In the genomic region with DNA sequence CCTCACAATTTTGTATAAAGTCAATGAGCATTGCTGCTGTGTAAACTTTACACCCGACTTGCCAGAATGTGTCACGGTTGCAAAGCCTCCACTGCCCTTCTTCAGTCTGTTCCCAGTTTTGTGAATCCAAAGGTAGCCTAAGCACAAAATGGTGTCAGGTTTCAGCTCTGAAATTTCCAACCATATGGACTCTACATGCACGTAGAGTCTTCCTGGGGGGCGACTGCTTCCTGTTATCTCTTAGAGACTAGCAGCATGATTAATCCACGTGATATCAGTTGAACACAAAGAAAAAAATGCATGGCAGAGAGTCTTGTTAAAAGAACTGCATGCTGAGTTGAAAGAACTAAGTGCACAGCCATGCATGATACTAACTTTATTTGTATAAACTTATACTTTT, we compare ENCODE assay signal across 21 cellular contexts.
A peak's percentile ranks its signal among the peaks of the same experiment; 100 is the strongest.
DNase-seq lines count a peak whose midpoint lies in the region; ATAC-seq, FAIRE-seq and TF ChIP-seq lines count a peak whose summit lies in the region.
"Had no signal": no experiment of that assay in that cellular context is flagged by ENCODE, and none has a peak within 500 bp of the region (broad histone marks: within the 10 kb centered on the region; RNA-seq: fewer than 3 reads in every experiment).

No MANE protein-coding gene starts in this region.

- H3K4me1 Mint-ChIP-seq in naive thymus-derived CD4-positive, alpha-beta T cell = peaks cover 0 to 32% (median 24%) of the 10 kb centered on the region in 7 donors

- peak overlapping the region; percentile 16 for H3K27ac ChIP-seq in OCI-LY1 (ENCODE audit: low read depth, low read length, poor library complexity, severe bottlenecking)
- H3K27ac ChIP-seq in naive thymus-derived CD4-positive, alpha-beta T cell (ENCODE audit: low read depth, low read length) = no peak overlapping the region
- H3K27ac ChIP-seq: dorsolateral prefrontal cortex, esophagus muscularis mucosa, stomach had no signal

- H3K27me3 Mint-ChIP-seq in naive thymus-derived CD4-positive, alpha-beta T cell = no peaks in the 10 kb centered on the region
- H3K27me3 Mint-ChIP-seq: activated naive CD8-positive, alpha-beta T cell treated with anti-CD3 and anti-CD28 coated beads, Interleukin-2, amount 50 U/mL, for 24 hours had no signal

- no peaks in the 10 kb centered on the region for H4K20me1 ChIP-seq in OCI-LY1 (ENCODE audit: insufficient read depth, low read length)

- H3K4me2 ChIP-seq in OCI-LY1 (ENCODE audit: low read length) = peak overlapping the region; percentile 35; the same call in 1 of the 2 replicates

- CTCF ChIA-PET in naive thymus-derived CD4-positive, alpha-beta T cell (lab: Charles Lee) = no interaction called here

- POLR2A ChIA-PET in naive thymus-derived CD4-positive, alpha-beta T cell (lab: Charles Lee) = interaction anchor here (0.8 to 1.7 kb wide), 3 partner anchors 17 to 34 kb away, joined by 4 to 5 read pairs (median 5); no protein-coding TSS in a partner anchor

- intact Hi-C loops in naive thymus-derived CD4-positive, alpha-beta T cell (cut with micrococcal nuclease) = loop anchor here in 1 of 2 donors (1.0 kb wide), 1 partner anchor 10 kb away; no protein-coding TSS in a partner anchor

- peaks cover 43% of the 10 kb centered on the region for H3K4me1 ChIP-seq in OCI-LY1 (ENCODE audit: insufficient read depth, low read length, severe bottlenecking)
- no peaks in the 10 kb centered on the region for H3K4me1 ChIP-seq in naive thymus-derived CD4-positive, alpha-beta T cell (ENCODE audit: control insufficient read depth in 2 of 2, insufficient read depth in 2 of 2, low read length in 2 of 2)
- H3K4me1 ChIP-seq: esophagus muscularis mucosa, stomach had no signal

- TF ChIP-seq CTCF in OCI-LY1 (IDR thresholded peaks at IDR 0.05; ENCODE audit: low read length) = no peak

- H3K27me3 ChIP-seq in OCI-LY1 (ENCODE audit: insufficient read depth, low read length) = no peaks in the 10 kb centered on the region
- no peaks in the 10 kb centered on the region for H3K27me3 ChIP-seq in naive thymus-derived CD4-positive, alpha-beta T cell (ENCODE audit: control insufficient read depth in 2 of 2, insufficient read depth in 2 of 2, low read length in 2 of 2)
- H3K27me3 ChIP-seq: dorsolateral prefrontal cortex, esophagus muscularis mucosa, stomach had no signal

- no peaks in the 10 kb centered on the region; the same call in 1 of the 2 replicates for H3K36me3 ChIP-seq in OCI-LY1 (ENCODE audit: insufficient read depth, low read length)
- H3K36me3 ChIP-seq in naive thymus-derived CD4-positive, alpha-beta T cell (ENCODE audit: control insufficient read depth in 2 of 3, insufficient read depth in 3 of 3, low read length in 3 of 3) = no peaks in the 10 kb centered on the region
- H3K36me3 ChIP-seq: esophagus muscularis mucosa, stomach had no signal

- peak overlapping the region; percentile 8 for H3K4me3 ChIP-seq in OCI-LY1 (ENCODE audit: low read depth, low read length, poor library complexity, severe bottlenecking)
- no peak overlapping the region for H3K4me3 ChIP-seq in naive thymus-derived CD4-positive, alpha-beta T cell (ENCODE audit: low read length)
- H3K4me3 ChIP-seq: dorsolateral prefrontal cortex, esophagus muscularis mucosa, stomach had no signal

- no peak for ATAC-seq in naive thymus-derived CD4-positive, alpha-beta T cell
- ATAC-seq: activated naive CD8-positive, alpha-beta T cell treated with anti-CD3 and anti-CD28 coated beads, Interleukin-2, amount 50 U/mL, for 24 hours; sciatic nerve had no signal

- FAIRE-seq in RCC 7860 (lab: Jason Lieb, UNC) = no peak

- H3K9me3 ChIP-seq in OCI-LY1 (ENCODE audit: low read length) = no peaks in the 10 kb centered on the region
- peaks cover 0 to 8% (median 0%) of the 10 kb centered on the region in 3 experiments for H3K9me3 ChIP-seq in naive thymus-derived CD4-positive, alpha-beta T cell (ENCODE audit: control insufficient read depth in 2 of 3, low read length in 3 of 3)

- H3K9me3 Mint-ChIP-seq in naive thymus-derived CD4-positive, alpha-beta T cell = peaks cover 4 to 16% (median 11%) of the 10 kb centered on the region in 11 donors

- peaks cover 0 to 9% (median 6%) of the 10 kb centered on the region in 5 donors for H3K36me3 Mint-ChIP-seq in naive thymus-derived CD4-positive, alpha-beta T cell

- H3K9me2 ChIP-seq in OCI-LY1 (ENCODE audit: low read depth, low read length) = no peaks in the 10 kb centered on the region

- DNase-seq in DMS 273 treated with DMSO at 0.1 percent for 48 hours (lab: John Stamatoyannopoulos, UW) (peak; percentile 31), NCI-H146 (lab: John Stamatoyannopoulos, UW) (peak; percentile 91), erythroblast (lab: John Stamatoyannopoulos, UW) (peak; percentile 35 to 73), 8988T (no peak), RCC 7860 (ENCODE audit: low spot score) (no peak), mucosa of gallbladder (ENCODE audit: low spot score) (no peak)
- DNase-seq in naive thymus-derived CD4-positive, alpha-beta T cell = no peak
- DNase-seq: activated CD4-positive, alpha-beta T cell treated with anti-CD3 and anti-CD28 coated beads for 1 hour; activated naive CD8-positive, alpha-beta T cell treated with anti-CD3 and anti-CD28 coated beads, Interleukin-2, amount 50 U/mL, for 24 hours; COR-L47; dorsolateral prefrontal cortex; NCI-H1105; NCI-H2227 treated with DMSO at 0.1 percent for 48 hours; SHP77 treated with DMSO at 0.1 percent for 48 hours; stimulated activated CD4-positive, alpha-beta T cell treated with anti-CD3 and anti-CD28 coated beads, Interleukin-1b, Interleukin-23, amount 100 ng/mL, for 48 hours; stomach had no signal

- no peak overlapping the region for H3K9ac ChIP-seq in OCI-LY1 (ENCODE audit: low read length)

- no peak overlapping the region for H3K4me3 Mint-ChIP-seq in naive thymus-derived CD4-positive, alpha-beta T cell
- H3K4me3 Mint-ChIP-seq: activated naive CD8-positive, alpha-beta T cell treated with anti-CD3 and anti-CD28 coated beads, Interleukin-2, amount 50 U/mL, for 24 hours; T-helper 1 cell treated with Interleukin-12 subunit alpha and Interleukin-12 subunit beta and Interleukin-4 antibody, amounts not matched to agents 30 μg/mL and 1 μg/mL, for 36 hours had no signal

- no peaks in the 10 kb centered on the region for H3F3A ChIP-seq in OCI-LY1 (ENCODE audit: insufficient read depth, low read length)

- no peak overlapping the region for H3K27ac Mint-ChIP-seq in naive thymus-derived CD4-positive, alpha-beta T cell
- H3K27ac Mint-ChIP-seq: activated naive CD8-positive, alpha-beta T cell treated with anti-CD3 and anti-CD28 coated beads, Interleukin-2, amount 50 U/mL, for 24 hours; activated T-helper 2 cell treated with anti-CD3 and anti-CD28 coated beads, Interferon-gamma antibody, Interleukin-2, Interleukin-4, amounts not matched to agents 10 μg/mL and 5 μg/mL and 100 μg/mL, durations not matched to agents 14 hours and 24 hours and 36 hours; T-helper 1 cell treated with Interleukin-12 subunit alpha and Interleukin-12 subunit beta and Interleukin-4 antibody, amounts not matched to agents 30 μg/mL and 1 μg/mL, for 36 hours had no signal

- TF ChIP-seq POLR2A in erythroblast (IDR thresholded peaks at IDR 0.05; ENCODE audit: low read length) = no peak

- H2AFZ ChIP-seq in OCI-LY1 (ENCODE audit: low read length) = peak overlapping the region; percentile 94

- no peaks in the 10 kb centered on the region for H3K79me2 ChIP-seq in OCI-LY1 (ENCODE audit: insufficient read depth, low read length)

Comparison
In these comparisons a context has a peak if more than half of its experiments do, and no peak if none do; other contexts are left out.
1. DNase-seq: peak in DMS 273 treated with DMSO at 0.1 percent for 48 hours (single experiment), NCI-H146 (single experiment) and erythroblast (2 of 2); none in 8988T (single experiment), naive thymus-derived CD4-positive, alpha-beta T cell (0 of 9), RCC 7860 (single experiment) and mucosa of gallbladder (single experiment).